In the genomic region with DNA sequence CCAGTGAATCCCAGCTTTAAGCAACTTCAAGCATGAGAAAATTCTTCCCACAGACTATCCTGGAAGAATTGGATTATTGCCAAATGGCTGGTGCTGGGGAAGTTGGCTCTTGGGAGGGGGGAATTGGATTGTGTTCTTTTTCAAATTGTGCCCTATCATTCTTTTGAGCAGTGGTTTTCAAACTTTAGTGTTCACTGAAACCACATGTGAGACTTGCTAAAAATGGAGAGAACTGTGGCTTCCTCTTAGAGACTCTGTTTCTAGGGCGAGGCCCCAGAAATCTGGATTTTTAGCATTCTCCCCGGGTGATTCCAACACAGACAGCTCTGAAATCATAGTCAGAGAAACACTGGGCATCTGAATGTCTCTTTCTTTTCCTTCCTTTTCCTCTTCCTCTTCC, we compare ENCODE assay signal across 10 cellular contexts. TPM values are rescaled to one million over a fixed set of nuclear protein-coding genes. Genes with fewer than 3 reads are reported as not detected.
DNase-seq lines count a peak whose midpoint lies in the region; ATAC-seq lines count a peak whose summit lies in the region.
"Had no signal": no experiment of that assay in that cellular context is flagged by ENCODE, and none has a peak within 500 bp of the region (broad histone marks: within the 10 kb centered on the region; RNA-seq: fewer than 3 reads in every experiment).

No MANE protein-coding gene starts in this region.

- H3K36me3 ChIP-seq in neuronal stem cell (replicated peaks in 1 of 2; ENCODE audit: control insufficient read depth in 2 of 2, insufficient read depth in 2 of 2, low read length in 2 of 2) = no peaks in the 10 kb centered on the region
- H3K36me3 ChIP-seq: thoracic aorta had no signal

- intact Hi-C loops in activated CD4-positive, alpha-beta memory T cell treated with anti-CD3 and anti-CD28 coated beads for 36 hours (cut with micrococcal nuclease) = loop anchor here (2.0 kb wide), 1 partner anchor 15 kb away; a partner anchor contains a TSS

- no peaks in the 10 kb centered on the region for H3K9me3 Mint-ChIP-seq in activated T-cell treated with anti-CD3 and anti-CD28 coated beads, Interleukin-2, amount 50 U/mL, for 24 hours
- H3K9me3 Mint-ChIP-seq in activated CD4-positive, alpha-beta memory T cell treated with anti-CD3 and anti-CD28 coated beads for 36 hours = no peaks in the 10 kb centered on the region
- no peaks in the 10 kb centered on the region for H3K9me3 Mint-ChIP-seq in natural killer cell treated with Interleukin-12 subunit alpha and Interleukin-12 subunit beta and Interleukin-15 and Interleukin-18, amount 100 ng/mL, for 72 hours

- H2BK12ac ChIP-seq in neuronal stem cell (ENCODE audit: low read length) = no peak overlapping the region

- H3K4me3 Mint-ChIP-seq in activated T-cell treated with anti-CD3 and anti-CD28 coated beads, Interleukin-2, amount 50 U/mL, for 24 hours = no peak overlapping the region
- no peak overlapping the region for H3K4me3 Mint-ChIP-seq in activated CD4-positive, alpha-beta memory T cell treated with anti-CD3 and anti-CD28 coated beads for 36 hours
- H3K4me3 Mint-ChIP-seq in natural killer cell treated with Interleukin-12 subunit alpha and Interleukin-12 subunit beta and Interleukin-15 and Interleukin-18, amount 100 ng/mL, for 72 hours = peak overlapping the region; percentile 34

- no peak overlapping the region for H3K4ac ChIP-seq in neuronal stem cell (ENCODE audit: low read length)

- H2AFZ ChIP-seq in neuronal stem cell (ENCODE audit: low read length) = no peak overlapping the region

- H3K4me2 ChIP-seq in neuronal stem cell (ENCODE audit: insufficient read depth, low read length, poor library complexity, severe bottlenecking) = no peak overlapping the region

- peaks cover 0 to 9% (median 0%) of the 10 kb centered on the region in 3 experiments for H3K27me3 ChIP-seq in neuronal stem cell (ENCODE audit: control insufficient read depth in 3 of 3, insufficient read depth in 3 of 3, low read depth in 1 of 3, low read length in 3 of 3)

- no peak overlapping the region for H3K14ac ChIP-seq in neuronal stem cell (ENCODE audit: low read length)

- H2BK120ac ChIP-seq in neuronal stem cell (ENCODE audit: low read depth, low read length) = no peak overlapping the region

- H3K79me1 ChIP-seq in neuronal stem cell (ENCODE audit: low read depth, low read length) = peaks cover 2% of the 10 kb centered on the region

- no peak overlapping the region for H4K91ac ChIP-seq in neuronal stem cell (ENCODE audit: low read depth, low read length, poor library complexity)

- peak; percentile 37 for ATAC-seq in HG02870 (IDR thresholded peaks at IDR 0.05; ENCODE audit: unreplicated experiment)
- no peak for ATAC-seq in natural killer cell treated with Interleukin-12 subunit alpha and Interleukin-12 subunit beta and Interleukin-15 and Interleukin-18, amount 100 ng/mL, for 72 hours
- no peak for ATAC-seq in GM18861 (IDR thresholded peaks at IDR 0.05; ENCODE audit: unreplicated experiment)
- ATAC-seq in HG02610 (IDR thresholded peaks at IDR 0.05; ENCODE audit: unreplicated experiment) = no peak

- H2BK5ac ChIP-seq in neuronal stem cell (ENCODE audit: low read length) = no peak overlapping the region

- H3K36me3 Mint-ChIP-seq in activated T-cell treated with anti-CD3 and anti-CD28 coated beads, Interleukin-2, amount 50 U/mL, for 24 hours (ENCODE audit: low read depth) = no peaks in the 10 kb centered on the region
- H3K36me3 Mint-ChIP-seq in activated CD4-positive, alpha-beta memory T cell treated with anti-CD3 and anti-CD28 coated beads for 36 hours = no peaks in the 10 kb centered on the region
- no peaks in the 10 kb centered on the region for H3K36me3 Mint-ChIP-seq in natural killer cell treated with Interleukin-12 subunit alpha and Interleukin-12 subunit beta and Interleukin-15 and Interleukin-18, amount 100 ng/mL, for 72 hours

- H3K27ac ChIP-seq in neuronal stem cell (replicated peaks; ENCODE audit: low read length) = no peak overlapping the region
- H3K27ac ChIP-seq: thoracic aorta had no signal

- no peak overlapping the region for H2AK5ac ChIP-seq in neuronal stem cell (ENCODE audit: low read depth, low read length)

- H2BK15ac ChIP-seq in neuronal stem cell (ENCODE audit: low read length) = no peak overlapping the region

- no peak overlapping the region for H3K9ac ChIP-seq in neuronal stem cell (ENCODE audit: low read depth, low read length, poor library complexity)

- H3K27me3 Mint-ChIP-seq in activated T-cell treated with anti-CD3 and anti-CD28 coated beads, Interleukin-2, amount 50 U/mL, for 24 hours = no peaks in the 10 kb centered on the region
- no peaks in the 10 kb centered on the region for H3K27me3 Mint-ChIP-seq in activated CD4-positive, alpha-beta memory T cell treated with anti-CD3 and anti-CD28 coated beads for 36 hours
- peaks cover 48 to 61% of the 10 kb centered on the region in 2 donors for H3K27me3 Mint-ChIP-seq in natural killer cell treated with Interleukin-12 subunit alpha and Interleukin-12 subunit beta and Interleukin-15 and Interleukin-18, amount 100 ng/mL, for 72 hours

- POLR2A ChIA-PET in activated CD4-positive, alpha-beta memory T cell treated with anti-CD3 and anti-CD28 coated beads for 36 hours (lab: Charles Lee) = interaction anchor here (1.0 kb wide), 1 partner anchor 17 kb away, joined by 3 read pairs; no protein-coding TSS in a partner anchor

- H3K18ac ChIP-seq in neuronal stem cell (ENCODE audit: low read length) = no peak overlapping the region

- no peak overlapping the region for H3K23ac ChIP-seq in neuronal stem cell (ENCODE audit: low read depth, low read length, poor library complexity)

- H3K4me1 Mint-ChIP-seq in activated T-cell treated with anti-CD3 and anti-CD28 coated beads, Interleukin-2, amount 50 U/mL, for 24 hours (ENCODE audit: low read depth) = peaks cover 42% of the 10 kb centered on the region
- H3K4me1 Mint-ChIP-seq in activated CD4-positive, alpha-beta memory T cell treated with anti-CD3 and anti-CD28 coated beads for 36 hours (ENCODE audit: low read depth) = peaks cover 43% of the 10 kb centered on the region
- peaks cover 19 to 22% of the 10 kb centered on the region in 2 donors for H3K4me1 Mint-ChIP-seq in natural killer cell treated with Interleukin-12 subunit alpha and Interleukin-12 subunit beta and Interleukin-15 and Interleukin-18, amount 100 ng/mL, for 72 hours (ENCODE audit: low read depth in 2 of 2)

- CTCF ChIA-PET in activated CD4-positive, alpha-beta memory T cell treated with anti-CD3 and anti-CD28 coated beads for 36 hours (lab: Charles Lee) = interaction anchor here (0.7 to 14.2 kb wide), 9 partner anchors 9 to 125 kb away, joined by 3 to 202 read pairs (median 4); a partner anchor contains a TSS

- WGBS in neuronal stem cell (ENCODE audit: extremely low coverage in 2 of 2, insufficient read length in 2 of 2, insufficient replicate concordance in 1 of 2), 2 donors = no CpG with 5 or more reads among the region's 2 CpGs

- DNase-seq in activated T-cell treated with anti-CD3 and anti-CD28 coated beads, Interleukin-2, amount 50 U/mL, for 24 hours = no peak
- DNase-seq in activated T-cell treated with anti-CD3 and anti-CD28 coated beads for 4 hours = no peak
- DNase-seq in activated CD4-positive, alpha-beta memory T cell treated with anti-CD3 and anti-CD28 coated beads for 36 hours = peak; percentile 35
- no peak for DNase-seq in natural killer cell treated with Interleukin-12 subunit alpha and Interleukin-12 subunit beta and Interleukin-15 and Interleukin-18, amount 100 ng/mL, for 72 hours (ENCODE audit: low spot score)
- DNase-seq in neuronal stem cell (ENCODE audit: low spot score) = no peak
- DNase-seq: hippocampal formation had no signal

- peaks cover 0 to 7% of the 10 kb centered on the region in 2 donors for H3K4me1 ChIP-seq in neuronal stem cell (ENCODE audit: control insufficient read depth in 2 of 2, insufficient read depth in 1 of 2, low read depth in 1 of 2, low read length in 2 of 2)

- peak overlapping the region; percentile 26 for H3K27ac Mint-ChIP-seq in activated T-cell treated with anti-CD3 and anti-CD28 coated beads, Interleukin-2, amount 50 U/mL, for 24 hours
- H3K27ac Mint-ChIP-seq in activated CD4-positive, alpha-beta memory T cell treated with anti-CD3 and anti-CD28 coated beads for 36 hours = peak overlapping the region; percentile 61
- H3K27ac Mint-ChIP-seq in natural killer cell treated with Interleukin-12 subunit alpha and Interleukin-12 subunit beta and Interleukin-15 and Interleukin-18, amount 100 ng/mL, for 72 hours = no peak overlapping the region

- no peaks in the 10 kb centered on the region for H3K9me3 ChIP-seq in neuronal stem cell (replicated peaks in 1 of 2; ENCODE audit: control insufficient read depth in 2 of 2, insufficient read depth in 1 of 2, low read depth in 1 of 2, low read length in 2 of 2)
- H3K9me3 ChIP-seq: thoracic aorta had no signal

- H3K4me3 ChIP-seq in neuronal stem cell (ENCODE audit: low read length in 2 of 2) = no peak overlapping the region
- H3K4me3 ChIP-seq: thoracic aorta had no signal

- no peak overlapping the region for H4K8ac ChIP-seq in neuronal stem cell (ENCODE audit: low read depth, low read length)

RNA-seq across cellular contexts. Expression of a gene that starts 14.3 kb away (rescaled TPM):
- total RNA-seq in activated CD4-positive, alpha-beta memory T cell treated with anti-CD3 and anti-CD28 coated beads for 36 hours = 1 to 10 TPM; 2.0 to 2.9 TPM
- total RNA-seq in natural killer cell treated with Interleukin-12 subunit alpha and Interleukin-12 subunit beta and Interleukin-15 and Interleukin-18, amount 100 ng/mL, for 72 hours = under 1 TPM; 0.14 to 0.22 TPM
- 5.1 TPM for polyA plus RNA-seq in neuronal stem cell (2013, experiment 1 of 2)
- polyA plus RNA-seq in neuronal stem cell (2013, experiment 2 of 2) = 5.0 TPM

RNA-seq across cellular contexts. Expression of a gene that starts 14.7 kb away (rescaled TPM):
- under 1 TPM; 0.44 to 0.69 TPM for total RNA-seq in activated CD4-positive, alpha-beta memory T cell treated with anti-CD3 and anti-CD28 coated beads for 36 hours
- not detected for total RNA-seq in natural killer cell treated with Interleukin-12 subunit alpha and Interleukin-12 subunit beta and Interleukin-15 and Interleukin-18, amount 100 ng/mL, for 72 hours
- not detected for polyA plus RNA-seq in neuronal stem cell (2013, experiment 1 of 2)
- not detected for polyA plus RNA-seq in neuronal stem cell (2013, experiment 2 of 2)
- total RNA-seq: thoracic aorta had no signal

RNA-seq across cellular contexts. Expression of a gene that starts 35.4 kb away (rescaled TPM):
- total RNA-seq in activated CD4-positive, alpha-beta memory T cell treated with anti-CD3 and anti-CD28 coated beads for 36 hours = 10 to 100 TPM; 40.6 to 44.6 TPM
- total RNA-seq in natural killer cell treated with Interleukin-12 subunit alpha and Interleukin-12 subunit beta and Interleukin-15 and Interleukin-18, amount 100 ng/mL, for 72 hours = 10 to 100 TPM; 12.3 to 55.1 TPM
- polyA plus RNA-seq in neuronal stem cell (2013, experiment 1 of 2) = 0.43 TPM
- 0.50 TPM for polyA plus RNA-seq in neuronal stem cell (2013, experiment 2 of 2)

Comparison
In these comparisons a context has a peak if more than half of its experiments do, and no peak if none do; other contexts are left out.
1. H3K27ac Mint-ChIP-seq: peak in activated T-cell treated with anti-CD3 and anti-CD28 coated beads, Interleukin-2, amount 50 U/mL, for 24 hours (single experiment) and activated CD4-positive, alpha-beta memory T cell treated with anti-CD3 and anti-CD28 coated beads for 36 hours (single experiment); none in natural killer cell treated with Interleukin-12 subunit alpha and Interleukin-12 subunit beta and Interleukin-15 and Interleukin-18, amount 100 ng/mL, for 72 hours (0 of 2).